1 cellular context compared by ENCODE assay signal in the genomic region with DNA sequence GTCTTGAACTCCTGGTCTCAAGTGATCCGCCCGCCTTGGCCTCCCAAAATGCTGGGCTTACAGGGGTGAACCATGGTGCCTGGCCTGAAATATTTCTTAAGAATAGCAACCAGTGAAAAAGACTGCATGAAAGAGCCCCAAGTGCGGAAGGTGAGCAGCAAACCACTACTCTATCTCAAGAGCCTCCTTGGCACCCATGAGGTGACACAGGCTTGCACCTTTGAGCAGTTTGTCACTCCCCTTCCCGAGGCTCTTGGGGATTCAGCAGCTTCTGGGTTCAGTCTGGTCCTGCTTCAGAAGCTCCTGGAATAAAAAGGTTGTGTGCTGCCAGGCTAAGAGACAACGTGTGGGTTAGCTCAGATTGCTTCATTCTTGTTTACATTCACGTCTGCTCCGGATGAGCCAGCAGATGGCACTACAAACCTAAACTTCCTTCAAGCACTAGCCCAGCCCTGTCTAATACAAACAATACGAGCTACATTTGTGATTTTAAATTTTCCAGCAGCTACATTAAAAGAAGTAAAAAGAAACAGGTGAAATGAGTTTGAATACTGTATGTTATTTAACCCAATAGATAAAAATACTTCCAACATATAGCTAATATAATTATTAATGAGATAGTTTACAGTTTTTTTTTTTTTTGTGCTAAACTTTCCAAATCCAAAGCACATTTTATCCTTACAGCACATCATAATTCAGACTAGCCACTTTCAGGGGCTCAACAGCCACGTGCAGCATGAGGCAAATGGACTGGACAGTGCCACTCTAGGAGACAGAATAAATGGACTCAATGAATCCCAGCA.
TF ChIP-seq lines count a peak whose summit lies in the region.

No MANE protein-coding gene starts in this region.

TF ChIP-seq in K562, 482 proteins besides CTCF, POLR2A, EP300 and RAD21 (continued from another document):
- TF ChIP-seq SRF (CRISPR knock-in tag; IDR thresholded peaks at IDR 0.05) (0 out of 4 replicates have a peak, but pooled peaks of 1 of the 2 experiments have one; percentile 18), ZNF436 (CRISPR knock-in tag; IDR thresholded peaks at IDR 0.05) (no peak), SMC3 (conservative IDR thresholded peaks at IDR 0.05; ENCODE audit: insufficient read depth, low read depth, low read length) (peak; percentile 84), CEBPG (CRISPR knock-in tag; IDR thresholded peaks at IDR 0.05) (peak; percentile 84), CEBPG (tag; conservative IDR thresholded peaks at IDR 0.05 in 1 of 2, IDR thresholded peaks at IDR 0.05 in 1 of 2) (peak; percentile 85 to 96), FOXJ2 (tag; IDR thresholded peaks at IDR 0.05) (peak; percentile 68; the same call in 1 of the 2 replicates), WHSC1 (IDR thresholded peaks at IDR 0.05; ENCODE audit: low read length) (no peak), JUNB (CRISPR knock-in tag; conservative IDR thresholded peaks at IDR 0.05) (no peak), RCOR1 (IDR thresholded peaks at IDR 0.05; ENCODE audit: borderline replicate concordance in 1 of 2, low read depth in 2 of 2, low read length in 2 of 2) (0 out of 4 replicates have a peak, but pooled peaks of 1 of the 2 experiments have one; percentile 35), POLR2G (IDR thresholded peaks at IDR 0.05; ENCODE audit: low read depth, low read length) (no peak), FOXA3 (CRISPR knock-in tag; conservative IDR thresholded peaks at IDR 0.05 in 1 of 2, IDR thresholded peaks at IDR 0.05 in 1 of 2) (peak; percentile 95 to 97), TAF15 (IDR thresholded peaks at IDR 0.05; ENCODE audit: low read depth, low read length) (no peak), CEBPB (tag; IDR thresholded peaks at IDR 0.05) (peak; percentile 90), OTX1 (CRISPR knock-in tag; IDR thresholded peaks at IDR 0.05) (no peak), CXXC5 (CRISPR knock-in tag; IDR thresholded peaks at IDR 0.05) (peak; percentile 18; the same call in 1 of the 2 replicates)
- TF ChIP-seq, protein P1, sequence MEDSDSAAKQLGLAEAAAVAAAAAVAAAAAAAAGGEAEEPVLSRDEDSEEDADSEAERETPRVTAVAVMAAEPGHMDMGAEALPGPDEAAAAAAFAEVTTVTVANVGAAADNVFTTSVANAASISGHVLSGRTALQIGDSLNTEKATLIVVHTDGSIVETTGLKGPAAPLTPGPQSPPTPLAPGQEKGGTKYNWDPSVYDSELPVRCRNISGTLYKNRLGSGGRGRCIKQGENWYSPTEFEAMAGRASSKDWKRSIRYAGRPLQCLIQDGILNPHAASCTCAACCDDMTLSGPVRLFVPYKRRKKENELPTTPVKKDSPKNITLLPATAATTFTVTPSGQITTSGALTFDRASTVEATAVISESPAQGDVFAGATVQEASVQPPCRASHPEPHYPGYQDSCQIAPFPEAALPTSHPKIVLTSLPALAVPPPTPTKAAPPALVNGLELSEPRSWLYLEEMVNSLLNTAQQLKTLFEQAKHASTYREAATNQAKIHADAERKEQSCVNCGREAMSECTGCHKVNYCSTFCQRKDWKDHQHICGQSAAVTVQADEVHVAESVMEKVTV (CRISPR knock-in tag; IDR thresholded peaks at IDR 0.05): peak; percentile 90
